12 cellular contexts compared by ENCODE assay signal in the genomic region with DNA sequence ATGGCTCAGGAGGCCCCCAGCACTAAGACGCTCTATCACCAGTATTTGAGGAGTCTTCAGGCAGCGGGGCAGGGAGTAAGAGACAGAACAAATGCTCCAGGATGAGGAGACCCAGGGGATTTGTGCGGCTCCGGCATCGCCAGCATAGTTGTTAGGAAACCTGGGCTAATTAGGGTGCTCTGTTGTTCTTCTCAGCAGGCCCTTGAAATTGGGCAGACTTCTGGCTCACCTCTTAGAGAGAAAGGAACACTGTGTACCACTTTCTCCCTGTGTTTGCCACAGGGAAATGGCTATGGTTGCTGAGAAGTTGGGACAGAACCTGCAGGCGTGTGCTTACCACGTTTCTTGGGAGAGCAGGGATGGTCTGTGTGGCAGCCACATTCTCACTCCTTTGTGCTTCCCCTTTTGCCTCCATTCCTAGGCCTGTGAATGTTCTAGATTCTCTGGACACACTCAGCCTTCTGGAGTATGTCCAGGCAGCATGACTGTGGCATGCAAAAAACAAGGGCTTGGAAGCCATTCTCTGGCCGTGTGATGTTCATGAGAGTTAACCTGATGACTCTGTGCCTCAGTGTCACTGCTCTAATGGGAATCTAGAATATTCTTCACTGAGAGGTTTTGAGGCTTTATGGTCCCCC.
A peak's percentile ranks its signal among the peaks of the same experiment; 100 is the strongest.
DNase-seq lines count a peak whose midpoint lies in the region; ATAC-seq and TF ChIP-seq lines count a peak whose summit lies in the region.
"Had no signal": no experiment of that assay in that cellular context is flagged by ENCODE, and none has a peak within 500 bp of the region (broad histone marks: within the 10 kb centered on the region; RNA-seq: fewer than 3 reads in every experiment).

No MANE protein-coding gene starts in this region.

- H3K4me3 Mint-ChIP-seq in activated naive CD8-positive, alpha-beta T cell: no peak overlapping the region
- H3K4me3 Mint-ChIP-seq in activated naive CD8-positive, alpha-beta T cell treated with anti-CD3 and anti-CD28 coated beads for 36 hours: no peak overlapping the region
- H3K4me3 Mint-ChIP-seq in activated B cell treated with CpG ODN at 0.5 μM for 24 hours: no peak overlapping the region

- H3K4me1 Mint-ChIP-seq in activated naive CD8-positive, alpha-beta T cell (ENCODE audit: low read depth): peaks cover 54% of the 10 kb centered on the region
- peaks cover 38% of the 10 kb centered on the region for H3K4me1 Mint-ChIP-seq in activated naive CD8-positive, alpha-beta T cell treated with anti-CD3 and anti-CD28 coated beads for 36 hours
- peaks cover 57% of the 10 kb centered on the region for H3K4me1 Mint-ChIP-seq in activated B cell treated with CpG ODN at 0.5 μM for 24 hours

- POLR2A ChIA-PET in activated B cell treated with CpG ODN at 0.5 μM for 24 hours (lab: Charles Lee): no interaction called here

- 79% methylated on average over 8 of the region's 8 CpGs for WGBS in prostate gland

- H3K4me3 ChIP-seq in foreskin fibroblast (ENCODE audit: low read depth in 1 of 2, low read length in 2 of 2): no peak overlapping the region
- H3K4me3 ChIP-seq in thoracic aorta: no peak overlapping the region
- no peak overlapping the region for H3K4me3 ChIP-seq in prostate gland
- H3K4me3 ChIP-seq: gastroesophageal sphincter had no signal

- peaks cover 7% of the 10 kb centered on the region for H3K36me3 Mint-ChIP-seq in activated naive CD8-positive, alpha-beta T cell
- peaks cover 22% of the 10 kb centered on the region for H3K36me3 Mint-ChIP-seq in activated naive CD8-positive, alpha-beta T cell treated with anti-CD3 and anti-CD28 coated beads for 36 hours
- peaks cover 18% of the 10 kb centered on the region for H3K36me3 Mint-ChIP-seq in activated B cell treated with CpG ODN at 0.5 μM for 24 hours (ENCODE audit: low read depth)

- H3K9me3 ChIP-seq in thoracic aorta (no peaks in the 10 kb centered on the region), prostate gland (no peaks in the 10 kb centered on the region)
- H3K9me3 ChIP-seq: gastroesophageal sphincter had no signal

- H3K27me3 ChIP-seq in thoracic aorta (replicated peaks; ENCODE audit: insufficient read depth): no peaks in the 10 kb centered on the region
- no peaks in the 10 kb centered on the region for H3K27me3 ChIP-seq in prostate gland (replicated peaks; ENCODE audit: insufficient read depth)
- H3K27me3 ChIP-seq: gastroesophageal sphincter had no signal

- CTCF ChIA-PET in activated B cell treated with CpG ODN at 0.5 μM for 24 hours (lab: Charles Lee): no interaction called here

- ATAC-seq in activated B cell treated with CpG ODN at 0.5 μM for 24 hours (ENCODE audit: low read depth) (no peak), thoracic aorta (ENCODE audit: insufficient number of reproducible peaks, low FRiP score, low read depth) (no peak), GM19455 (IDR thresholded peaks at IDR 0.05; ENCODE audit: unreplicated experiment) (no peak), HG03342 (IDR thresholded peaks at IDR 0.05; ENCODE audit: unreplicated experiment) (no peak)
- ATAC-seq: gastroesophageal sphincter had no signal

- H3K9me3 Mint-ChIP-seq in activated naive CD8-positive, alpha-beta T cell (ENCODE audit: low read depth): no peaks in the 10 kb centered on the region
- H3K9me3 Mint-ChIP-seq in activated naive CD8-positive, alpha-beta T cell treated with anti-CD3 and anti-CD28 coated beads for 36 hours: peaks cover 10% of the 10 kb centered on the region
- peaks cover 4% of the 10 kb centered on the region for H3K9me3 Mint-ChIP-seq in activated B cell treated with CpG ODN at 0.5 μM for 24 hours

- no peaks in the 10 kb centered on the region for H3K27me3 Mint-ChIP-seq in activated naive CD8-positive, alpha-beta T cell
- H3K27me3 Mint-ChIP-seq in activated naive CD8-positive, alpha-beta T cell treated with anti-CD3 and anti-CD28 coated beads for 36 hours: no peaks in the 10 kb centered on the region
- H3K27me3 Mint-ChIP-seq in activated B cell treated with CpG ODN at 0.5 μM for 24 hours: no peaks in the 10 kb centered on the region

- TF ChIP-seq CTCF in activated B cell treated with CpG ODN at 0.5 μM for 24 hours (IDR thresholded peaks at IDR 0.05): no peak
- no peak for TF ChIP-seq CTCF in foreskin fibroblast (IDR thresholded peaks at IDR 0.05; ENCODE audit: low read depth, low read length)
- TF ChIP-seq CTCF in thoracic aorta (IDR thresholded peaks at IDR 0.05): no peak
- TF ChIP-seq CTCF in prostate gland (IDR thresholded peaks at IDR 0.05): no peak

- H3K4me1 ChIP-seq in thoracic aorta (ENCODE audit: control insufficient read depth in 1 of 2, low read depth in 2 of 2) (peaks cover 15 to 29% of the 10 kb centered on the region in 2 donors), prostate gland (replicated peaks) (no peaks in the 10 kb centered on the region)
- H3K4me1 ChIP-seq: gastroesophageal sphincter had no signal

- no peak for TF ChIP-seq POLR2A in prostate gland (IDR thresholded peaks at IDR 0.05)

- no peaks in the 10 kb centered on the region for H3K36me3 ChIP-seq in thoracic aorta
- no peaks in the 10 kb centered on the region for H3K36me3 ChIP-seq in prostate gland
- H3K36me3 ChIP-seq: gastroesophageal sphincter had no signal

- DNase-seq in activated naive CD8-positive, alpha-beta T cell treated with anti-CD3 and anti-CD28 coated beads for 36 hours: no peak
- DNase-seq in activated B cell treated with CpG ODN at 0.5 μM for 24 hours: no peak
- peak; percentile 51 to 84 for DNase-seq in foreskin fibroblast
- DNase-seq in thoracic aorta (ENCODE audit: low spot score): no peak
- DNase-seq in prostate gland (ENCODE audit: low spot score): no peak
- DNase-seq: mesendoderm; NK-92 treated with Interleukin-12 subunit alpha and Interleukin-12 subunit beta, amount 100 ng/mL, for 24 hours; retina had no signal

- H3K27ac Mint-ChIP-seq in activated naive CD8-positive, alpha-beta T cell: peak overlapping the region; percentile 64
- no peak overlapping the region for H3K27ac Mint-ChIP-seq in activated naive CD8-positive, alpha-beta T cell treated with anti-CD3 and anti-CD28 coated beads for 36 hours
- peak overlapping the region; percentile 5 for H3K27ac Mint-ChIP-seq in activated B cell treated with CpG ODN at 0.5 μM for 24 hours

- peak overlapping the region; percentile 49 to 83 for H3K27ac ChIP-seq in thoracic aorta
- no peak overlapping the region for H3K27ac ChIP-seq in prostate gland
- H3K27ac ChIP-seq: gastroesophageal sphincter had no signal

- intact Hi-C loops in activated B cell treated with CpG ODN at 0.5 μM for 24 hours (cut with micrococcal nuclease) (no loop called here), prostate gland (cut with DNase I) (no loop called here)

Comparison
In these comparisons a context has a peak if more than half of its experiments do, and no peak if none do; other contexts are left out.
1. DNase-seq: peak in foreskin fibroblast (2 of 2); none in activated naive CD8-positive, alpha-beta T cell treated with anti-CD3 and anti-CD28 coated beads for 36 hours (single experiment), activated B cell treated with CpG ODN at 0.5 μM for 24 hours (single experiment), thoracic aorta (single experiment) and prostate gland (single experiment).
2. H3K27ac ChIP-seq: peak in thoracic aorta (2 of 2); none in prostate gland (0 of 2).